ENCODE assay signal across 1 cellular context in the genomic region with DNA sequence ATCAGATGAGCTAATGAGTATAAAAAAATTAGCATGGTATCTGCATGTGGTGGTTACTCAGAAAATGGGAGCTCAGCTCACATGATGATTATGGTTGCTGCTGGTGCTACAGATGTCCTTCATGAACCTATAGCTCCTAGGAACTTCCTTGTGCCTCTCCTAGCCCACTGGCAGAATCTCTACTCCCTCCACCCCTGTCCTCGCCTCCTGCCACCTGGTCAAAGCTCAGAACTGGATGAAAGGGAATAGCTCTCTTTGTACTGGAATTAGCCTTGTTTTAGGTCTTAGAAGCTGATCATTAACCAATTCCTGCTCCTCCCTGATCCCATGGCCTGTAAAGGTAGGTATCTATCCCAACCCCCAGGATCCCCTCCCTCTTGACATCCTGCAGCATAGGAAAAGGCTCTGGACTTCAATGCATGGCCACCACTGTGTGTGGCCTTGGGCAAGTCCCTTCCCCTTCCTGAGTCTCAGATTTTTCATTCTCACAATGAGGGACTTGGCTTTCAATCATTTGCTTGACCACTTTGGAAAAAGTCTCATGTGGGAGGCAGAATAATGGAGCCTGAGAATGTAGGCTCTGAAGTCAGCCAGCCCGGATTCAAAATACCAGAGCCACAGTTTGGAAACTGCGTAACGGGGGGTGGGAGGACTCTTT.
TF ChIP-seq lines count a peak whose summit lies in the region.

No MANE protein-coding gene starts in this region.

TF ChIP-seq in HepG2, 621 proteins besides CTCF, POLR2A, EP300 and RAD21 (continued from another document and continues in another):
- TF ChIP-seq, protein P1, sequence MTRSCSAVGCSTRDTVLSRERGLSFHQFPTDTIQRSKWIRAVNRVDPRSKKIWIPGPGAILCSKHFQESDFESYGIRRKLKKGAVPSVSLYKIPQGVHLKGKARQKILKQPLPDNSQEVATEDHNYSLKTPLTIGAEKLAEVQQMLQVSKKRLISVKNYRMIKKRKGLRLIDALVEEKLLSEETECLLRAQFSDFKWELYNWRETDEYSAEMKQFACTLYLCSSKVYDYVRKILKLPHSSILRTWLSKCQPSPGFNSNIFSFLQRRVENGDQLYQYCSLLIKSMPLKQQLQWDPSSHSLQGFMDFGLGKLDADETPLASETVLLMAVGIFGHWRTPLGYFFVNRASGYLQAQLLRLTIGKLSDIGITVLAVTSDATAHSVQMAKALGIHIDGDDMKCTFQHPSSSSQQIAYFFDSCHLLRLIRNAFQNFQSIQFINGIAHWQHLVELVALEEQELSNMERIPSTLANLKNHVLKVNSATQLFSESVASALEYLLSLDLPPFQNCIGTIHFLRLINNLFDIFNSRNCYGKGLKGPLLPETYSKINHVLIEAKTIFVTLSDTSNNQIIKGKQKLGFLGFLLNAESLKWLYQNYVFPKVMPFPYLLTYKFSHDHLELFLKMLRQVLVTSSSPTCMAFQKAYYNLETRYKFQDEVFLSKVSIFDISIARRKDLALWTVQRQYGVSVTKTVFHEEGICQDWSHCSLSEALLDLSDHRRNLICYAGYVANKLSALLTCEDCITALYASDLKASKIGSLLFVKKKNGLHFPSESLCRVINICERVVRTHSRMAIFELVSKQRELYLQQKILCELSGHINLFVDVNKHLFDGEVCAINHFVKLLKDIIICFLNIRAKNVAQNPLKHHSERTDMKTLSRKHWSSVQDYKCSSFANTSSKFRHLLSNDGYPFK (CRISPR knock-in tag; IDR thresholded peaks at IDR 0.05; ENCODE audit: borderline replicate concordance): peak; percentile 63
- no peak for TF ChIP-seq EZH2 (conservative IDR thresholded peaks at IDR 0.05; ENCODE audit: low read depth, low read length)
- no peak; the same call in 1 of the 2 replicates for TF ChIP-seq NR2C2 (CRISPR knock-in tag; IDR thresholded peaks at IDR 0.05; ENCODE audit: borderline replicate concordance)
- peak; percentile 97 for TF ChIP-seq SOX5 (CRISPR knock-in tag; IDR thresholded peaks at IDR 0.05; ENCODE audit: borderline replicate concordance)
- peak; percentile 74 for TF ChIP-seq ZNF430 (CRISPR knock-in tag; IDR thresholded peaks at IDR 0.05)
- peak; percentile 82 for TF ChIP-seq ZFX (CRISPR knock-in tag; IDR thresholded peaks at IDR 0.05; ENCODE audit: low read depth)
- peak; percentile 87 for TF ChIP-seq MED8 (CRISPR knock-in tag; IDR thresholded peaks at IDR 0.05; ENCODE audit: insufficient replicate concordance)
- peak; percentile 58 for TF ChIP-seq GMEB1 (CRISPR knock-in tag; IDR thresholded peaks at IDR 0.05; ENCODE audit: borderline replicate concordance)
- no peak for TF ChIP-seq POLR2AphosphoS2 (IDR thresholded peaks at IDR 0.05; ENCODE audit: low read depth, low read length)
- TF ChIP-seq TIGD3 (CRISPR knock-in tag; IDR thresholded peaks at IDR 0.05; ENCODE audit: borderline replicate concordance): peak; percentile 81
- peak; percentile 100 for TF ChIP-seq ZKSCAN5 (CRISPR knock-in tag; IDR thresholded peaks at IDR 0.05)
- peak; percentile 90; the same call in 1 of the 2 replicates for TF ChIP-seq STAT6 (CRISPR knock-in tag; IDR thresholded peaks at IDR 0.05; ENCODE audit: borderline replicate concordance)
- peak; percentile 91 for TF ChIP-seq ZNF652 (CRISPR knock-in tag; IDR thresholded peaks at IDR 0.05; ENCODE audit: borderline replicate concordance, low read depth)
- TF ChIP-seq ZBTB46 (CRISPR knock-in tag; IDR thresholded peaks at IDR 0.05; ENCODE audit: borderline replicate concordance): no peak
- TF ChIP-seq ELF1 (CRISPR knock-in tag; IDR thresholded peaks at IDR 0.05): peak; percentile 49
- TF ChIP-seq ZNF382 (CRISPR knock-in tag; IDR thresholded peaks at IDR 0.05; ENCODE audit: borderline replicate concordance): no peak
- TF ChIP-seq ZNF781 (CRISPR knock-in tag; IDR thresholded peaks at IDR 0.05; ENCODE audit: borderline replicate concordance, not compliant biosample characterization): peak; percentile 77
- TF ChIP-seq HOXD1 (CRISPR knock-in tag; IDR thresholded peaks at IDR 0.05): peak; percentile 73; the same call in 1 of the 2 replicates
- TF ChIP-seq KDM5A (IDR thresholded peaks at IDR 0.05; ENCODE audit: borderline replicate concordance, low read length): no peak; the same call in 1 of the 2 replicates
- 0 out of 2 replicates have a peak, but pooled peaks have one; percentile 23 for TF ChIP-seq RARG (CRISPR knock-in tag; IDR thresholded peaks at IDR 0.05; ENCODE audit: low read depth)
- TF ChIP-seq ZNF337 (CRISPR knock-in tag; IDR thresholded peaks at IDR 0.05; ENCODE audit: borderline replicate concordance, low read depth): 0 out of 2 replicates have a peak, but pooled peaks have one; percentile 34
- TF ChIP-seq XRCC5 (optimal IDR thresholded peaks at IDR 0.05; ENCODE audit: low read length): peak; percentile 78
- TF ChIP-seq SPEN (CRISPR knock-in tag; IDR thresholded peaks at IDR 0.05; ENCODE audit: low read depth): peak; percentile 64; the same call in 1 of the 2 replicates
- TF ChIP-seq MXD4 (CRISPR knock-in tag; IDR thresholded peaks at IDR 0.05): peak; percentile 53; the same call in 1 of the 2 replicates
- no peak for TF ChIP-seq CC2D1A (CRISPR knock-in tag; IDR thresholded peaks at IDR 0.05)
- TF ChIP-seq ATF1 (CRISPR knock-in tag; IDR thresholded peaks at IDR 0.05): no peak; the same call in 1 of the 2 replicates
- TF ChIP-seq ZNF136 (CRISPR knock-in tag; IDR thresholded peaks at IDR 0.05; ENCODE audit: low read depth): peak; percentile 82
- TF ChIP-seq POLR2AphosphoS5 (IDR thresholded peaks at IDR 0.05; ENCODE audit: low read depth, low read length): peak; percentile 64
- TF ChIP-seq ZBTB10 (CRISPR knock-in tag; IDR thresholded peaks at IDR 0.05; ENCODE audit: borderline replicate concordance): no peak
- peak; percentile 69; the same call in 1 of the 2 replicates for TF ChIP-seq ZNF788 (CRISPR knock-in tag; IDR thresholded peaks at IDR 0.05; ENCODE audit: borderline replicate concordance)
- TF ChIP-seq, protein P2, sequence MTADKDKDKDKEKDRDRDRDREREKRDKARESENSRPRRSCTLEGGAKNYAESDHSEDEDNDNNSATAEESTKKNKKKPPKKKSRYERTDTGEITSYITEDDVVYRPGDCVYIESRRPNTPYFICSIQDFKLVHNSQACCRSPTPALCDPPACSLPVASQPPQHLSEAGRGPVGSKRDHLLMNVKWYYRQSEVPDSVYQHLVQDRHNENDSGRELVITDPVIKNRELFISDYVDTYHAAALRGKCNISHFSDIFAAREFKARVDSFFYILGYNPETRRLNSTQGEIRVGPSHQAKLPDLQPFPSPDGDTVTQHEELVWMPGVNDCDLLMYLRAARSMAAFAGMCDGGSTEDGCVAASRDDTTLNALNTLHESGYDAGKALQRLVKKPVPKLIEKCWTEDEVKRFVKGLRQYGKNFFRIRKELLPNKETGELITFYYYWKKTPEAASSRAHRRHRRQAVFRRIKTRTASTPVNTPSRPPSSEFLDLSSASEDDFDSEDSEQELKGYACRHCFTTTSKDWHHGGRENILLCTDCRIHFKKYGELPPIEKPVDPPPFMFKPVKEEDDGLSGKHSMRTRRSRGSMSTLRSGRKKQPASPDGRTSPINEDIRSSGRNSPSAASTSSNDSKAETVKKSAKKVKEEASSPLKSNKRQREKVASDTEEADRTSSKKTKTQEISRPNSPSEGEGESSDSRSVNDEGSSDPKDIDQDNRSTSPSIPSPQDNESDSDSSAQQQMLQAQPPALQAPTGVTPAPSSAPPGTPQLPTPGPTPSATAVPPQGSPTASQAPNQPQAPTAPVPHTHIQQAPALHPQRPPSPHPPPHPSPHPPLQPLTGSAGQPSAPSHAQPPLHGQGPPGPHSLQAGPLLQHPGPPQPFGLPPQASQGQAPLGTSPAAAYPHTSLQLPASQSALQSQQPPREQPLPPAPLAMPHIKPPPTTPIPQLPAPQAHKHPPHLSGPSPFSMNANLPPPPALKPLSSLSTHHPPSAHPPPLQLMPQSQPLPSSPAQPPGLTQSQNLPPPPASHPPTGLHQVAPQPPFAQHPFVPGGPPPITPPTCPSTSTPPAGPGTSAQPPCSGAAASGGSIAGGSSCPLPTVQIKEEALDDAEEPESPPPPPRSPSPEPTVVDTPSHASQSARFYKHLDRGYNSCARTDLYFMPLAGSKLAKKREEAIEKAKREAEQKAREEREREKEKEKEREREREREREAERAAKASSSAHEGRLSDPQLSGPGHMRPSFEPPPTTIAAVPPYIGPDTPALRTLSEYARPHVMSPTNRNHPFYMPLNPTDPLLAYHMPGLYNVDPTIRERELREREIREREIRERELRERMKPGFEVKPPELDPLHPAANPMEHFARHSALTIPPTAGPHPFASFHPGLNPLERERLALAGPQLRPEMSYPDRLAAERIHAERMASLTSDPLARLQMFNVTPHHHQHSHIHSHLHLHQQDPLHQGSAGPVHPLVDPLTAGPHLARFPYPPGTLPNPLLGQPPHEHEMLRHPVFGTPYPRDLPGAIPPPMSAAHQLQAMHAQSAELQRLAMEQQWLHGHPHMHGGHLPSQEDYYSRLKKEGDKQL (CRISPR knock-in tag; IDR thresholded peaks at IDR 0.05; ENCODE audit: low read depth): peak; percentile 77
- 0 out of 2 replicates have a peak, but pooled peaks have one; percentile 78 for TF ChIP-seq REPIN1 (CRISPR knock-in tag; IDR thresholded peaks at IDR 0.05; ENCODE audit: borderline replicate concordance, low read depth)
- TF ChIP-seq ZNF234 (CRISPR knock-in tag; conservative IDR thresholded peaks at IDR 0.05): no peak
